ENCODE assay signal across 10 cellular contexts in genomic region chr2:28981016-28981441, GRCh38. TPM values are rescaled to one million over a fixed set of nuclear protein-coding genes. Genes with fewer than 3 reads are reported as not detected.
DNase-seq lines count a peak whose midpoint lies in the region; TF ChIP-seq lines count a peak whose summit lies in the region.
"Had no signal": no experiment of that assay in that cellular context is flagged by ENCODE, and none has a peak within 500 bp of the region (broad histone marks: within the 10 kb centered on the region; RNA-seq: fewer than 3 reads in every experiment).

Gene TOGARAM2 (plus strand): TSS chr2:28981298. CDS start chr2:28994835, 13,537 bp downstream.

- H3K9me3 ChIP-seq in breast epithelium (no peaks in the 10 kb centered on the region), mammary epithelial cell (replicated peaks; ENCODE audit: insufficient read depth, low read length) (no peaks in the 10 kb centered on the region), colonic mucosa (no peaks in the 10 kb centered on the region)

- H3K27ac Mint-ChIP-seq in type B pancreatic cell, result peak within 1 kb of the TSS; percentile 29

- H3K27me3 Mint-ChIP-seq in type B pancreatic cell, result no peaks in the 10 kb centered on the region

- H3K79me2 ChIP-seq in mammary epithelial cell (ENCODE audit: insufficient read depth, low read length), result no peaks in the 10 kb centered on the region

- in situ Hi-C loops in mammary epithelial cell (cut with MboI; ENCODE audit: low sequenced_read_pairs in 2 of 2), result no loop called here

- H3K4me1 ChIP-seq in breast epithelium, result peaks cover 0 to 9% of the 10 kb centered on the region in 2 donors
- peaks cover 13% of the 10 kb centered on the region for H3K4me1 ChIP-seq in mammary epithelial cell (ENCODE audit: insufficient read depth, low read length)
- H3K4me1 ChIP-seq in colonic mucosa, result no peaks in the 10 kb centered on the region

- no peaks in the 10 kb centered on the region for H4K20me1 ChIP-seq in mammary epithelial cell (ENCODE audit: insufficient read depth, low read length)

- no peak within 1 kb of the TSS for H3K9ac ChIP-seq in mammary epithelial cell (ENCODE audit: insufficient read depth, low read length)
- H3K9ac ChIP-seq in colonic mucosa (ENCODE audit: low read depth in 2 of 2, low read length in 2 of 2), result no peak within 1 kb of the TSS

- H2AFZ ChIP-seq in mammary epithelial cell (ENCODE audit: low read depth, low read length), result no peak within 1 kb of the TSS

- 54% methylated on average over 7 of the region's 10 CpGs for WGBS in mammary epithelial cell (ENCODE audit: low coverage, missing lambda C conversion rate)

- H3K27me3 ChIP-seq in breast epithelium, result no peaks in the 10 kb centered on the region
- no peaks in the 10 kb centered on the region for H3K27me3 ChIP-seq in mammary epithelial cell (ENCODE audit: insufficient read depth, low read length)
- no peaks in the 10 kb centered on the region for H3K27me3 ChIP-seq in colonic mucosa

- dilution Hi-C loops in mammary epithelial cell (cut with HindIII; ENCODE audit: low sequenced_read_pairs), result no loop called here

- peak within 1 kb of the TSS; percentile 23 to 26 for H3K27ac ChIP-seq in breast epithelium
- no peak within 1 kb of the TSS for H3K27ac ChIP-seq in mammary epithelial cell (ENCODE audit: insufficient read depth, low read depth, low read length)
- peak within 1 kb of the TSS; percentile 7 for H3K27ac ChIP-seq in colonic mucosa
- H3K27ac ChIP-seq: C4-2B had no signal

- H3K9me3 Mint-ChIP-seq in type B pancreatic cell, result no peaks in the 10 kb centered on the region

- DNase-seq in breast epithelium (ENCODE audit: low spot score in 2 of 2), result peak in 1 of 2 donors; percentile 41
- no peak for DNase-seq in mammary epithelial cell
- DNase-seq in colonic mucosa, result peak; percentile 22
- peak; percentile 70 for DNase-seq in medulla oblongata (ENCODE audit: extremely low spot score)
- DNase-seq in type B pancreatic cell (ENCODE audit: extremely low spot score, unreplicated experiment), result no peak
- no peak for DNase-seq in cerebellar cortex (ENCODE audit: low spot score)
- DNase-seq in cerebellum (ENCODE audit: low spot score), result no peak
- no peak for DNase-seq in SK-N-DZ (ENCODE audit: low spot score)
- DNase-seq: activated T-cell treated with anti-CD3 and anti-CD28 coated beads for 4 hours had no signal

- TF ChIP-seq POLR2A in breast epithelium (IDR thresholded peaks at IDR 0.05), result no peak

- no peaks in the 10 kb centered on the region for H3K36me3 ChIP-seq in breast epithelium
- H3K36me3 ChIP-seq in mammary epithelial cell (ENCODE audit: insufficient read depth, low read length), result no peaks in the 10 kb centered on the region
- H3K36me3 ChIP-seq in colonic mucosa, result no peaks in the 10 kb centered on the region

- TF ChIP-seq CTCF in breast epithelium (IDR thresholded peaks at IDR 0.05) (no peak), mammary epithelial cell (conservative IDR thresholded peaks at IDR 0.05 in 1 of 2, IDR thresholded peaks at IDR 0.05 in 1 of 2; ENCODE audit: extremely low read depth in 1 of 2, insufficient read depth in 1 of 2, low read depth in 1 of 2, low read length in 2 of 2) (no peak), colonic mucosa (IDR thresholded peaks at IDR 0.05) (no peak), type B pancreatic cell (conservative IDR thresholded peaks at IDR 0.05) (no peak)

- CTCF ChIA-PET in mammary epithelial cell (lab: Charles Lee; ENCODE audit: low non-redundant PET), result no interaction called here

- peaks cover 11% of the 10 kb centered on the region for H3K4me1 Mint-ChIP-seq in type B pancreatic cell (ENCODE audit: unreplicated experiment)

- no peak within 1 kb of the TSS for H3K4me2 ChIP-seq in mammary epithelial cell (ENCODE audit: insufficient read depth, low read depth, low read length)

- no peaks in the 10 kb centered on the region for H3K36me3 Mint-ChIP-seq in type B pancreatic cell

- no TSS peak for BruUV-seq in mammary epithelial cell (replicated peaks; lab: Mats Ljungman, UMichigan)

- intact Hi-C loops in breast epithelium (cut with DNase I; ENCODE audit: low total_unique reads), result no loop called here
- intact Hi-C loops in mammary epithelial cell (cut with micrococcal nuclease), result no loop called here
- intact Hi-C loops in colonic mucosa (cut with DNase I), result no loop called here

- H3K4me3 ChIP-seq in breast epithelium, result no peak within 1 kb of the TSS
- H3K4me3 ChIP-seq in mammary epithelial cell (replicated peaks in 1 of 3; ENCODE audit: insufficient read depth in 1 of 3, low read depth in 2 of 3, low read length in 3 of 3), result no peak within 1 kb of the TSS
- no peak within 1 kb of the TSS for H3K4me3 ChIP-seq in colonic mucosa

- H3K4me3 Mint-ChIP-seq in type B pancreatic cell, result no peak within 1 kb of the TSS

RNA-seq across cellular contexts. Expression of gene TOGARAM2, which starts in this region (rescaled TPM):
- 1 to 10 TPM in 1 of 3 donors, under 1 TPM in 2; 0.15 to 2.7 (median 0.33) TPM for total RNA-seq in breast epithelium
- total RNA-seq in mammary epithelial cell, result not detected
- 0.09 TPM for polyA plus RNA-seq in mammary epithelial cell
- polyA minus RNA-seq in mammary epithelial cell, result not detected
- under 1 TPM; 0.24 to 0.59 TPM for total RNA-seq in colonic mucosa
- 1.6 and 3.6 TPM in 2 replicates for total RNA-seq in type B pancreatic cell (ENCODE audit: low replicate concordance)
- total RNA-seq in cerebellum, result 2.6 TPM
- polyA plus RNA-seq in SK-N-DZ (2014; cell fraction: cytosol; rRNA removed), result 0.02 and 0.03 TPM in 2 replicates
- 0.94 TPM in 1 of 2 replicates, not detected in the other for polyA plus RNA-seq in SK-N-DZ (2014; cell fraction: nucleus; rRNA removed)

Comparison
In these comparisons a context has a peak if more than half of its experiments do, and no peak if none do; other contexts are left out.
1. Peak in DNase-seq and H3K27ac ChIP-seq in colonic mucosa; RNA of the gene not detected or under 1 TPM.